ENCODE assay signal across 1 cellular context in the genomic region with DNA sequence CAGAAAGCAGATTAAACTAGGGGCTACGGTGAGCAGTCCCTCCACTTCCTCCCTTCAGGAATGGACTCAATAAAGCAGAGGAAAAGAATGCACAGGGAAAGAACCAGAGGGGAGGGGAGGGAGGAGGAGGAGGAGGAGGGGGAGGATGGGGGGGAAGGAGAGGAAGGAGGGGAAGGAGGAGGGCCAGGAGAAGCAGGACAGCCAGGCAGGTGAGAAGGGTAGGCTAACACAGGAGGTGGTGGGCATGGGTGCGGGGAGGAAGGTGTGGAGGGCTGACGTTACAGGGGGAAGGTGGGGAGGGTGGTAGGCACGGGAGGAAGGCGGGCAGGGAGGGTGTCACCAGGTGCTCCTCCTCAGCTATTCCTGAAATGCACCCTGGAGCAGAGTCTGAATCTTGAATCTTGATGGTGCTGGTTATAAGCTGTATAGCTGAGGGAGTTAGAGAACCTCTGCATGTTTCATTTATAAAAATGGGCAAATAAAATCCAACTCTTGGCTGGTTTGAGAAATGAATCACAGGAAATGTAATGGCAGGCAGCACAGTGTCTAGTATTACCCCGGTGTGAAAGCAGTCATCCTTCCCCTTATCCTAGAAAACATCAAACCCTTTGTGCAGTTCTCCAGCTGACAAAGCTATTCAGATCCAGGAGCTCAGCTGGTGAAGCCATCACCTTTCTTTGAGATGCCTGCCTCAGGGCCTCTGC.
TF ChIP-seq lines count a peak whose summit lies in the region.

No MANE protein-coding gene starts in this region.

TF ChIP-seq in IMR-90, 13 proteins besides CTCF, POLR2A, EP300 and RAD21:
- TF ChIP-seq BHLHE40 (IDR thresholded peaks at IDR 0.05; ENCODE audit: low read depth, low read length) (no peak), FOS (IDR thresholded peaks at IDR 0.05; ENCODE audit: low read depth, low read length) (no peak), NFE2L2 (IDR thresholded peaks at IDR 0.05; ENCODE audit: low read depth, low read length) (no peak), MAFK (IDR thresholded peaks at IDR 0.05; ENCODE audit: low read depth, low read length) (no peak)
